In genomic region chr13:111219306-111219705, GRCh38 we compare ENCODE assay signal across 12 cellular contexts.
A peak's percentile ranks its signal among the peaks of the same experiment; 100 is the strongest.
DNase-seq lines count a peak whose midpoint lies in the region; ATAC-seq and TF ChIP-seq lines count a peak whose summit lies in the region.
"Had no signal": no experiment of that assay in that cellular context is flagged by ENCODE, and none has a peak within 500 bp of the region (broad histone marks: within the 10 kb centered on the region; RNA-seq: fewer than 3 reads in every experiment).

No MANE protein-coding gene starts in this region.

- H3K4me1 Mint-ChIP-seq in CD8-positive, alpha-beta T cell (ENCODE audit: low read depth): peaks cover 36% of the 10 kb centered on the region

- H3K9me3 Mint-ChIP-seq in CD8-positive, alpha-beta T cell: no peaks in the 10 kb centered on the region
- H3K9me3 Mint-ChIP-seq: central memory CD8-positive, alpha-beta T cell had no signal

- no peak for DNase-seq in CD8-positive, alpha-beta T cell
- peak; percentile 79 for DNase-seq in astrocyte of the spinal cord (ENCODE audit: low read depth, low spot score)
- peak in 2 of 5 donors; percentile 49 to 59 for DNase-seq in heart left ventricle
- peak; percentile 81 for DNase-seq in sigmoid colon
- DNase-seq in NCI-H82 treated with DMSO at 0.1 percent for 48 hours (lab: John Stamatoyannopoulos, UW; ENCODE audit: unreplicated experiment): no peak
- no peak for DNase-seq in upper lobe of left lung
- DNase-seq in ureter (ENCODE audit: low spot score): no peak
- DNase-seq: activated CD8-positive, alpha-beta T cell treated with anti-CD3 and anti-CD28 coated beads, Interleukin-2, amount 10 ng/mL, durations not matched to agents 7 days and 5 days; SK-N-SH had no signal

- no peak overlapping the region for H3K4me3 Mint-ChIP-seq in CD8-positive, alpha-beta T cell
- H3K4me3 Mint-ChIP-seq: activated CD8-positive, alpha-beta T cell treated with anti-CD3 and anti-CD28 coated beads, Interleukin-2, amount 10 ng/mL, durations not matched to agents 7 days and 5 days; central memory CD8-positive, alpha-beta T cell had no signal

- TF ChIP-seq POLR2A in heart left ventricle (IDR thresholded peaks at IDR 0.05) (no peak), sigmoid colon (IDR thresholded peaks at IDR 0.05) (no peak), upper lobe of left lung (IDR thresholded peaks at IDR 0.05) (no peak)

- H3K36me3 Mint-ChIP-seq in CD8-positive, alpha-beta T cell: peaks cover 42% of the 10 kb centered on the region

- no peaks in the 10 kb centered on the region for H3K27me3 ChIP-seq in CD8-positive, alpha-beta T cell (ENCODE audit: insufficient read depth, low read length)
- no peaks in the 10 kb centered on the region for H3K27me3 ChIP-seq in heart left ventricle
- no peaks in the 10 kb centered on the region for H3K27me3 ChIP-seq in sigmoid colon
- no peaks in the 10 kb centered on the region for H3K27me3 ChIP-seq in upper lobe of left lung

- POLR2A ChIA-PET in CD8-positive, alpha-beta T cell (lab: Charles Lee): no interaction called here

- no peak for TF ChIP-seq CTCF in CD8-positive, alpha-beta T cell (IDR thresholded peaks at IDR 0.05)
- TF ChIP-seq CTCF in astrocyte of the spinal cord (IDR thresholded peaks at IDR 0.05; ENCODE audit: low read depth, low read length) (no peak), heart left ventricle (IDR thresholded peaks at IDR 0.05) (no peak), sigmoid colon (IDR thresholded peaks at IDR 0.05) (no peak), upper lobe of left lung (IDR thresholded peaks at IDR 0.05) (no peak)

- no peak overlapping the region for H3K27ac ChIP-seq in CD8-positive, alpha-beta T cell (ENCODE audit: low read depth, low read length)
- H3K27ac ChIP-seq in heart left ventricle: peak overlapping the region in 9 of 12 donors; percentile 9 to 65 (median 36)
- peak overlapping the region; percentile 43 to 79 (median 67) for H3K27ac ChIP-seq in sigmoid colon
- peak overlapping the region in 2 of 4 donors; percentile 14 to 30 for H3K27ac ChIP-seq in upper lobe of left lung
- H3K27ac ChIP-seq: KMS-11 had no signal

- H3K27me3 Mint-ChIP-seq in CD8-positive, alpha-beta T cell (ENCODE audit: low read depth): no peaks in the 10 kb centered on the region
- H3K27me3 Mint-ChIP-seq: central memory CD8-positive, alpha-beta T cell had no signal

- ATAC-seq in CD8-positive, alpha-beta T cell: no peak
- ATAC-seq in heart left ventricle (peak; percentile 59 to 71 (median 64)), GM19463 (IDR thresholded peaks at IDR 0.05; ENCODE audit: unreplicated experiment) (no peak), upper lobe of left lung (ENCODE audit: low FRiP score in 2 of 2) (no peak)
- ATAC-seq: activated CD8-positive, alpha-beta T cell treated with anti-CD3 and anti-CD28 coated beads, Interleukin-2, amount 10 ng/mL, durations not matched to agents 7 days and 5 days had no signal

- no peak overlapping the region for H3K4me3 ChIP-seq in CD8-positive, alpha-beta T cell (ENCODE audit: low read depth, low read length)
- H3K4me3 ChIP-seq in astrocyte of the spinal cord (ENCODE audit: low read depth, low read length) (no peak overlapping the region), heart left ventricle (no peak overlapping the region), sigmoid colon (no peak overlapping the region), upper lobe of left lung (no peak overlapping the region)

- intact Hi-C loops in CD8-positive, alpha-beta T cell (cut with DNase I, micrococcal nuclease): no loop called here
- intact Hi-C loops in heart left ventricle (cut with DNase I) (loop anchor here (5.0 to 10.0 kb wide), 7 partner anchors 42 to 305 kb away; partner anchors contain the start of gene ANKRD10 (in 4 of the 10)), sigmoid colon (cut with DNase I) (loop anchor here (10.0 kb wide), 1 partner anchor 505 kb away; the partner anchor contains the start of gene ING1)

- no peaks in the 10 kb centered on the region for H3K9me3 ChIP-seq in CD8-positive, alpha-beta T cell (ENCODE audit: low read length)
- H3K9me3 ChIP-seq in heart left ventricle (no peaks in the 10 kb centered on the region), sigmoid colon (no peaks in the 10 kb centered on the region), upper lobe of left lung (no peaks in the 10 kb centered on the region)
- H3K9me3 ChIP-seq: SK-N-SH had no signal

- peak overlapping the region; percentile 28 for H3K27ac Mint-ChIP-seq in CD8-positive, alpha-beta T cell
- H3K27ac Mint-ChIP-seq: activated CD8-positive, alpha-beta T cell treated with anti-CD3 and anti-CD28 coated beads, Interleukin-2, amount 10 ng/mL, durations not matched to agents 7 days and 5 days had no signal

- TF ChIP-seq EP300 in sigmoid colon (IDR thresholded peaks at IDR 0.05) (no peak), upper lobe of left lung (IDR thresholded peaks at IDR 0.05) (no peak)

- peaks cover 4% of the 10 kb centered on the region for H3K4me1 ChIP-seq in CD8-positive, alpha-beta T cell (ENCODE audit: insufficient read depth, low read length)
- H3K4me1 ChIP-seq in heart left ventricle: peaks cover 0 to 86% (median 62%) of the 10 kb centered on the region in 12 donors
- peaks cover 0 to 40% (median 28%) of the 10 kb centered on the region in 4 donors for H3K4me1 ChIP-seq in sigmoid colon
- peaks cover 11 to 28% (median 22%) of the 10 kb centered on the region in 4 donors for H3K4me1 ChIP-seq in upper lobe of left lung

- CTCF ChIA-PET in CD8-positive, alpha-beta T cell (lab: Charles Lee): no interaction called here

- 5 to 15% (median 9%) methylated on average over 4 of the region's 4 CpGs for WGBS in heart left ventricle, 4 donors
- WGBS in sigmoid colon, 2 donors: 60 to 82% methylated on average over 4 of the region's 4 CpGs
- 49 to 52% methylated on average over 4 of the region's 4 CpGs for WGBS in upper lobe of left lung, 2 donors

- H3K36me3 ChIP-seq in CD8-positive, alpha-beta T cell (ENCODE audit: insufficient read depth, low read length): peaks cover 7% of the 10 kb centered on the region
- H3K36me3 ChIP-seq in heart left ventricle (peaks cover 0 to 29% (median 9%) of the 10 kb centered on the region in 9 donors), sigmoid colon (no peaks in the 10 kb centered on the region), upper lobe of left lung (peaks cover 0 to 7% (median 0%) of the 10 kb centered on the region in 4 donors)

- in situ Hi-C loops in astrocyte of the spinal cord (cut with HindIII; ENCODE audit: low sequenced_read_pairs): no loop called here

Comparison
In these comparisons a context has a peak if more than half of its experiments do, and no peak if none do; other contexts are left out.
1. ATAC-seq: peak in heart left ventricle (4 of 4); none in CD8-positive, alpha-beta T cell (single experiment), GM19463 (single experiment) and upper lobe of left lung (0 of 2).
2. DNase-seq: peak in astrocyte of the spinal cord (single experiment) and sigmoid colon (single experiment); none in CD8-positive, alpha-beta T cell (0 of 7), NCI-H82 treated with DMSO at 0.1 percent for 48 hours (single experiment), upper lobe of left lung (0 of 2) and ureter (single experiment).
3. intact Hi-C loops: an anchor here in heart left ventricle (5.0 to 10.0 kb wide) and sigmoid colon (10.0 kb wide); none called in CD8-positive, alpha-beta T cell.